ENCODE assay signal across 21 cellular contexts in genomic region chr1:178649582-178650350, GRCh38.
DNase-seq lines count a peak whose midpoint lies in the region; ATAC-seq and TF ChIP-seq lines count a peak whose summit lies in the region.
"Had no signal": no experiment of that assay in that cellular context is flagged by ENCODE, and none has a peak within 500 bp of the region (broad histone marks: within the 10 kb centered on the region; RNA-seq: fewer than 3 reads in every experiment).

No MANE protein-coding gene starts in this region.

- H3K4me1 Mint-ChIP-seq in HFFc6 (ENCODE audit: low read depth), result peaks cover 84% of the 10 kb centered on the region
- peaks cover 42% of the 10 kb centered on the region for H3K4me1 Mint-ChIP-seq in memory B cell
- H3K4me1 Mint-ChIP-seq: CD14-positive monocyte had no signal

- H3K27ac ChIP-seq in WERI-Rb-1, result peak overlapping the region; percentile 30; the same call in 1 of the 2 replicates
- H3K27ac ChIP-seq in vagina, result no peak overlapping the region
- H3K27ac ChIP-seq: GM23248 had no signal

- peak overlapping the region; percentile 96 for H3K27ac Mint-ChIP-seq in HFFc6
- H3K27ac Mint-ChIP-seq in memory B cell, result peak overlapping the region; percentile 58
- H3K27ac Mint-ChIP-seq: CD14-positive monocyte had no signal

- H3K4me3 Mint-ChIP-seq in HFFc6, result peak overlapping the region; percentile 55
- H3K4me3 Mint-ChIP-seq in memory B cell, result no peak overlapping the region
- H3K4me3 Mint-ChIP-seq: CD14-positive monocyte had no signal

- H3K27me3 ChIP-seq in WERI-Rb-1 (ENCODE audit: insufficient read depth, low read depth, severe bottlenecking) (no peaks in the 10 kb centered on the region), vagina (no peaks in the 10 kb centered on the region)

- H3K36me3 ChIP-seq in WERI-Rb-1 (no peaks in the 10 kb centered on the region), vagina (no peaks in the 10 kb centered on the region)

- peaks cover 5% of the 10 kb centered on the region; the same call in 1 of the 2 replicates for H3K36me3 Mint-ChIP-seq in HFFc6 (ENCODE audit: low read depth)
- H3K36me3 Mint-ChIP-seq in memory B cell, result peaks cover 8% of the 10 kb centered on the region
- H3K36me3 Mint-ChIP-seq: CD14-positive monocyte had no signal

- no peak for TF ChIP-seq POLR2A in vagina (IDR thresholded peaks at IDR 0.05)

- H3K4me3 ChIP-seq in WERI-Rb-1 (ENCODE audit: low read depth, low read length) (no peak overlapping the region), vagina (no peak overlapping the region)
- H3K4me3 ChIP-seq: GM23248 had no signal

- peak; percentile 67 for DNase-seq in A172 (ENCODE audit: low spot score)
- peak; percentile 67 for DNase-seq in HFFc6
- DNase-seq in WERI-Rb-1, result no peak
- DNase-seq in memory B cell (ENCODE audit: low spot score in 2 of 2), result no peak
- no peak for DNase-seq in GM19238 (ENCODE audit: insufficient read length, low spot score)
- DNase-seq in NCI-H446 (lab: John Stamatoyannopoulos, UW), result no peak
- no peak for DNase-seq in vagina (ENCODE audit: extremely low spot score in 2 of 2)
- DNase-seq: 8988T; COR-L47; GM23248; Kasumi-1; NCI-H1417; NCI-H187 treated with DMSO at 0.1 percent for 48 hours; NCI-H69; NK-92 treated with Interleukin-12 subunit alpha and Interleukin-12 subunit beta, amount 100 ng/mL, for 24 hours; OCI-M1; RPMI8226; SIG-M5 had no signal

- intact Hi-C loops in vagina (cut with DNase I), result no loop called here

- ATAC-seq in memory B cell (ENCODE audit: low read depth) (peak; percentile 37), GM21515 (IDR thresholded peaks at IDR 0.05; ENCODE audit: unreplicated experiment) (no peak)
- ATAC-seq: HCT116 had no signal

- TF ChIP-seq CTCF in HFFc6 (IDR thresholded peaks at IDR 0.05) (no peak), WERI-Rb-1 (IDR thresholded peaks at IDR 0.05; ENCODE audit: low read depth, low read length) (no peak), vagina (IDR thresholded peaks at IDR 0.05) (no peak)

- no peaks in the 10 kb centered on the region for H3K4me1 ChIP-seq in vagina

- H3K9me3 Mint-ChIP-seq in HFFc6 (no peaks in the 10 kb centered on the region), memory B cell (no peaks in the 10 kb centered on the region)

- no peaks in the 10 kb centered on the region for H3K9me3 ChIP-seq in WERI-Rb-1 (ENCODE audit: severe bottlenecking)
- H3K9me3 ChIP-seq in vagina, result no peaks in the 10 kb centered on the region

- H3K27me3 Mint-ChIP-seq in HFFc6 (ENCODE audit: insufficient read depth) (no peaks in the 10 kb centered on the region), memory B cell (no peaks in the 10 kb centered on the region)

Comparison
In these comparisons a context has a peak if more than half of its experiments do, and no peak if none do; other contexts are left out.
1. DNase-seq: peak in A172 (single experiment) and HFFc6 (single experiment); none in WERI-Rb-1 (single experiment), memory B cell (0 of 2), GM19238 (single experiment), NCI-H446 (0 of 2) and vagina (0 of 2).